ENCODE assay signal across 9 cellular contexts in the genomic region with DNA sequence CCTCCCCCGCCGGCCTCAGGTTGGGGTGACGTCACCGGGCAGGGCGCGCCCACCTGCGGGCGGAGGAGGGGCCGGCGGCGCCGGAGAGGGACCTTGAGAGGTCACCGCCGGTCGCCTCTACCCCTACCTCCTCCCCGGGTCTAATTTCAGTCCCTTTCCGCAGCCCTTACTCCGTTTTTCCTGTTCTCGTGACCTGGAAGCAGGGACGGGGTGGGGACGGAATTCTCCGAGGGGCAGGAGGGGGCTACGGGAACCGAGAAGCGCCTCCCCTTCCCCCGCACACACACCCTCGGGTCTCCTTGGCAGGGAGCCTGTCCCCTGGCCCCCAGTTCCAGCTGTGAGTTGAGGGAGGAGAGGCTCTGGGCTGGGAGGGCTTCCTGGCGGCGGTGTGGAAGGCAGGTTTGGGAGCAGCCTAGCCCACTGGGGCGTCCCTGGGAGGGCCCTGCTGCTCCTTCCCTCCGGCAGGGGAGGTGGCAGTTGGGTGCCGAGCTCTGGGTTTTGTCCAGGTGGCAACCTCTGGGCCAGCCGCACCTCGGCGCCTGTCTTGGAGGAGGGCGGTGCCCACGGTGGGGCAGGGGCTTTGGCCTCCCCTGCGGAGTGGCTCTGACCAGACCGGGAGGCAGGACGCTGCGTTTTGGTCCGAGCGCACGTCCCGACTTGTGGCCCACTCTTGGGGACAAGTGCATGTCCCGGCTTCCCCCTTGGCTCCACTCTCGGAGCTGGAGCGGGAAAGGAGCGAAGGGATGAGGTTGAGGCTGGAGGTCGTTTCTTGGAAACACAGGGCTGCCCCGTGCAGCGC. TPM values are rescaled to one million over a fixed set of nuclear protein-coding genes. Genes with fewer than 3 reads are reported as not detected.
DNase-seq lines count a peak whose midpoint lies in the region; ATAC-seq and TF ChIP-seq lines count a peak whose summit lies in the region.
"Had no signal": no experiment of that assay in that cellular context is flagged by ENCODE, and none has a peak within 500 bp of the region (broad histone marks: within the 10 kb centered on the region; RNA-seq: fewer than 3 reads in every experiment).

No MANE protein-coding gene starts in this region.

- H3K4me3 Mint-ChIP-seq in Caco-2 (ENCODE audit: unreplicated experiment) = peak overlapping the region; percentile 70

- H3K27me3 ChIP-seq in Caco-2 (replicated peaks; ENCODE audit: control insufficient read depth, insufficient read depth, low read length) (no peaks in the 10 kb centered on the region), upper lobe of right lung (peaks cover 27% of the 10 kb centered on the region)

- H3K9me3 ChIP-seq in Caco-2 = no peaks in the 10 kb centered on the region
- H3K9me3 ChIP-seq in upper lobe of right lung = no peaks in the 10 kb centered on the region

- no peak overlapping the region for H3K27ac ChIP-seq in upper lobe of right lung

- H3K4me1 ChIP-seq in Caco-2 (peaks cover 10% of the 10 kb centered on the region), upper lobe of right lung (peaks cover 16% of the 10 kb centered on the region)

- no peak for TF ChIP-seq CTCF in Caco-2 (IDR thresholded peaks at IDR 0.05; ENCODE audit: insufficient read depth in 1 of 2, low read depth in 1 of 2, low read length in 1 of 2, severe bottlenecking in 1 of 2, unreplicated experiment in 1 of 2)
- no peak for TF ChIP-seq CTCF in upper lobe of right lung (IDR thresholded peaks at IDR 0.05)

- peak; percentile 3 for ATAC-seq in HG02642 (IDR thresholded peaks at IDR 0.05; ENCODE audit: poor library complexity, unreplicated experiment)
- ATAC-seq in upper lobe of right lung = no peak
- ATAC-seq in HG02970 (IDR thresholded peaks at IDR 0.05; ENCODE audit: low FRiP score, unreplicated experiment) = no peak
- no peak for ATAC-seq in GM18861 (IDR thresholded peaks at IDR 0.05; ENCODE audit: unreplicated experiment)
- no peak for ATAC-seq in GM19328 (IDR thresholded peaks at IDR 0.05; ENCODE audit: unreplicated experiment)

- H3K36me3 ChIP-seq in Caco-2 (ENCODE audit: control insufficient read depth, insufficient read depth, low read length) (peaks cover 5% of the 10 kb centered on the region; the same call in 1 of the 2 replicates), upper lobe of right lung (peaks cover 17% of the 10 kb centered on the region)

- H3K27ac Mint-ChIP-seq in Caco-2 (ENCODE audit: unreplicated experiment) = no peak overlapping the region

- CTCF ChIA-PET in Caco-2 (lab: Charles Lee) = no interaction called here

- H3K4me1 Mint-ChIP-seq in Caco-2 (ENCODE audit: low read depth, unreplicated experiment) = peaks cover 7% of the 10 kb centered on the region

- H3K4me3 ChIP-seq in Caco-2 (ENCODE audit: low read depth, low read length) (peak overlapping the region; percentile 51), upper lobe of right lung (peak overlapping the region; percentile 41)

- POLR2A ChIA-PET in Caco-2 (lab: Charles Lee) = no interaction called here

- DNase-seq in Caco-2 (peak; percentile 61 to 71), iPS-NIHi11 (ENCODE audit: low spot score) (peak; percentile 66), upper lobe of right lung (no peak)
- peak; percentile 55 for DNase-seq in activated CD8-positive, alpha-beta memory T cell treated with anti-CD3 and anti-CD28 coated beads, Interleukin-2, amount 50 U/mL, for 4 hours

- BruUV-seq in Caco-2 (replicated peaks; lab: Mats Ljungman, UMichigan) = no TSS peak

- intact Hi-C loops in Caco-2 (cut with micrococcal nuclease; ENCODE audit: unreplicated experiment) = no loop called here
- intact Hi-C loops in upper lobe of right lung (cut with DNase I) = no loop called here

- H3K36me3 Mint-ChIP-seq in Caco-2 (ENCODE audit: insufficient read depth, unreplicated experiment) = peaks cover 4% of the 10 kb centered on the region

- H3K9me3 Mint-ChIP-seq in Caco-2 (ENCODE audit: unreplicated experiment) = no peaks in the 10 kb centered on the region

- H3K27me3 Mint-ChIP-seq in Caco-2 (ENCODE audit: insufficient read depth, unreplicated experiment) = no peaks in the 10 kb centered on the region

RNA-seq across cellular contexts. Expression of a gene that starts 0.8 kb away (rescaled TPM):
- total RNA-seq in Caco-2 (2022) (2.9 and 3.3 TPM in 2 replicates), upper lobe of right lung (0.61 TPM)

RNA-seq across cellular contexts. Expression of a gene that starts 6.5 kb away (rescaled TPM):
- total RNA-seq in Caco-2 (2022) = 57.3 and 57.4 TPM in 2 replicates
- 23.1 TPM for total RNA-seq in upper lobe of right lung

RNA-seq across cellular contexts. Expression of a gene that starts 9.3 kb away (rescaled TPM):
- total RNA-seq in Caco-2 (2022) (0.35 and 1.1 TPM in 2 replicates), upper lobe of right lung (1.8 TPM)
- total RNA-seq: HT1080 had no signal

RNA-seq across cellular contexts. Expression of a gene that starts 18.7 kb away (rescaled TPM):
- 34.7 and 36.6 TPM in 2 replicates for total RNA-seq in Caco-2 (2022)
- 24.7 TPM for total RNA-seq in upper lobe of right lung

RNA-seq across cellular contexts. Expression of a gene that starts 19.1 kb away (rescaled TPM):
- 43.7 and 50.4 TPM in 2 replicates for total RNA-seq in Caco-2 (2022)
- 38.2 TPM for total RNA-seq in upper lobe of right lung
